ENCODE assay signal across 11 cellular contexts in the genomic region with DNA sequence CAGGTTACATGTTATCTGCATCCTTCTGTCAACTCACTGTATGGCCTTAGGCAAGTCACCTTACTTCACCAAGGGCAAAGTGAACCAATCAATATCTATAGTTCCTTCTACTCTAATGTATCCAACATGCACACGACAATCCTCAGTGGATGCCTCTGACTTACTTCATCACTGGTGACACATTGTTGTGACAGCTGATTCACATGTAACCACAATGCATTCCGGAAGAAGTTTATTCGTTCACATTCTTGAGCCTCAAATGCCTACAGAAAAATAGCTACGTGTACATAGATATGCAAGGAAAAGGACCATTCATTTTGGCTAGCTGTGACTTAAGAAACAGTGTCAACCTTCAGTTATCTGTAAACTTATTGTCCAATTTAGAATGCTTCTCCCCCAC. TPM values are rescaled to one million over a fixed set of nuclear protein-coding genes. Genes with fewer than 3 reads are reported as not detected.
DNase-seq lines count a peak whose midpoint lies in the region; ATAC-seq and TF ChIP-seq lines count a peak whose summit lies in the region.
"Had no signal": no experiment of that assay in that cellular context is flagged by ENCODE, and none has a peak within 500 bp of the region (broad histone marks: within the 10 kb centered on the region; RNA-seq: fewer than 3 reads in every experiment).

No MANE protein-coding gene starts in this region.

- CTCF ChIA-PET in Calu3 (lab: Charles Lee) = no interaction called here
- CTCF ChIA-PET in WTC11 (lab: Charles Lee) = interaction anchor here (0.6 to 1.4 kb wide), 2 partner anchors 80 to 260 kb away, joined by 3 to 9 read pairs; no protein-coding TSS in a partner anchor

- no peak for ATAC-seq in WTC11

- peaks cover 22% of the 10 kb centered on the region for H3K4me1 Mint-ChIP-seq in Calu3 (ENCODE audit: low read depth, unreplicated experiment)
- H3K4me1 Mint-ChIP-seq in WTC11 = peaks cover 12% of the 10 kb centered on the region

- no peak for TF ChIP-seq CTCF in Calu3 (IDR thresholded peaks at IDR 0.05; ENCODE audit: unreplicated experiment)
- TF ChIP-seq CTCF in cardiac fibroblast (IDR thresholded peaks at IDR 0.05; ENCODE audit: low read depth, low read length) = no peak
- TF ChIP-seq CTCF in WTC11 (IDR thresholded peaks at IDR 0.05) = no peak

- H3K4me3 ChIP-seq in cardiac fibroblast (replicated peaks in 1 of 2; ENCODE audit: low read depth in 2 of 2, low read length in 2 of 2) = no peak overlapping the region

- H3K4me3 Mint-ChIP-seq in Calu3 (ENCODE audit: low read depth, unreplicated experiment) (no peak overlapping the region), WTC11 (no peak overlapping the region)
- H3K4me3 Mint-ChIP-seq: nephron progenitor cell had no signal

- DNase-seq in Calu3 (peak; percentile 23), NCI-H146 (lab: John Stamatoyannopoulos, UW) (peak; percentile 37), cardiac fibroblast (ENCODE audit: low read depth in 2 of 2) (peak; percentile 38 to 94), myocyte (ENCODE audit: low read depth) (peak; percentile 57), islet precursor cell (no peak), LoVo (ENCODE audit: low spot score) (no peak), WTC11 (ENCODE audit: low spot score) (no peak)
- DNase-seq in effector CD4-positive, alpha-beta T cell = no peak
- DNase-seq: activated CD8-positive, alpha-beta memory T cell treated with anti-CD3 and anti-CD28 coated beads for 24 hours; NCI-H187 treated with DMSO at 0.1 percent for 48 hours; nephron progenitor cell had no signal

- H3K27me3 Mint-ChIP-seq in Calu3 (ENCODE audit: unreplicated experiment) = no peaks in the 10 kb centered on the region
- no peaks in the 10 kb centered on the region for H3K27me3 Mint-ChIP-seq in WTC11 (ENCODE audit: low read depth)

- POLR2A ChIA-PET in WTC11 (lab: Charles Lee) = no interaction called here

- peak overlapping the region; percentile 55 for H3K27ac Mint-ChIP-seq in Calu3 (ENCODE audit: unreplicated experiment)
- H3K27ac Mint-ChIP-seq in WTC11 = no peak overlapping the region
- H3K27ac Mint-ChIP-seq: nephron progenitor cell had no signal

- H3K9me3 Mint-ChIP-seq in Calu3 (ENCODE audit: low read depth, unreplicated experiment) = no peaks in the 10 kb centered on the region
- no peaks in the 10 kb centered on the region for H3K9me3 Mint-ChIP-seq in WTC11

- H3K36me3 Mint-ChIP-seq in Calu3 (ENCODE audit: insufficient read depth, unreplicated experiment) = peaks cover 8% of the 10 kb centered on the region
- no peaks in the 10 kb centered on the region for H3K36me3 Mint-ChIP-seq in WTC11

- no TSS peak for BruUV-seq in Calu3 (replicated peaks; lab: Mats Ljungman, UMichigan)

- intact Hi-C loops in Calu3 (cut with micrococcal nuclease; ENCODE audit: unreplicated experiment) = loop anchor here (5.0 kb wide), 1 partner anchor 79 kb away; the partner anchor contains the start of gene PSTPIP2

TF ChIP-seq in WTC11, 78 proteins besides CTCF, POLR2A, EP300 and RAD21:
- TF ChIP-seq ZNF317 (CRISPR knock-in tag; IDR thresholded peaks at IDR 0.05; ENCODE audit: borderline replicate concordance, low read depth) (no peak), ATF3 (CRISPR knock-in tag; conservative IDR thresholded peaks at IDR 0.05) (no peak)

RNA-seq across cellular contexts. Expression of gene EPG5, which starts 26.3 kb away (rescaled TPM):
- 25.6 and 27.6 TPM in 2 replicates for total RNA-seq in Calu3 (2022)
- 31.8 and 33.3 TPM in 2 replicates for total RNA-seq in myocyte
- polyA plus RNA-seq in myocyte (2012) = 22.3 TPM
- 19.2 to 22.7 TPM (median 20.7 TPM) in 3 replicates for total RNA-seq in WTC11 (2021)

Comparison
In these comparisons a context has a peak if more than half of its experiments do, and no peak if none do; other contexts are left out.
1. DNase-seq: peak in Calu3 (single experiment), NCI-H146 (single experiment), cardiac fibroblast (2 of 2) and myocyte (single experiment); none in islet precursor cell (single experiment), LoVo (single experiment), effector CD4-positive, alpha-beta T cell (single experiment) and WTC11 (single experiment).